In genomic region chr14:81400852-81401251, GRCh38 we compare ENCODE assay signal across 8 cellular contexts. TPM values are rescaled to one million over a fixed set of nuclear protein-coding genes. Genes with fewer than 3 reads are reported as not detected.
DNase-seq lines count a peak whose midpoint lies in the region; ATAC-seq, FAIRE-seq and TF ChIP-seq lines count a peak whose summit lies in the region.

No MANE protein-coding gene starts in this region.

- peaks cover 27% of the 10 kb centered on the region for H3K27me3 Mint-ChIP-seq in activated T-cell treated with anti-CD3 and anti-CD28 coated beads, Interleukin-2, amount 50 U/mL, for 72 hours (ENCODE audit: low read depth)

- H3K9me3 Mint-ChIP-seq in activated T-cell treated with anti-CD3 and anti-CD28 coated beads, Interleukin-2, amount 50 U/mL, for 72 hours = no peaks in the 10 kb centered on the region

- H3K4me1 ChIP-seq in Karpas-422 (ENCODE audit: low read length) = no peaks in the 10 kb centered on the region

- FAIRE-seq in urothelium cell line (lab: Jason Lieb, UNC) = peak; percentile 74
- FAIRE-seq in frontal cortex (lab: Jason Lieb, UNC) = no peak

- no peak for TF ChIP-seq POLR2A in GM18505 (IDR thresholded peaks at IDR 0.05; ENCODE audit: borderline replicate concordance, extremely low read depth, insufficient read depth, insufficient read length)

- H4K20me1 ChIP-seq in Karpas-422 (ENCODE audit: insufficient read depth, low read depth, low read length) = no peaks in the 10 kb centered on the region

- no peak overlapping the region for H3K27ac ChIP-seq in Karpas-422 (ENCODE audit: low read length)

- no peak overlapping the region for H3K4me2 ChIP-seq in Karpas-422 (ENCODE audit: low read depth, low read length, poor library complexity, severe bottlenecking)

- no peaks in the 10 kb centered on the region for H3K9me3 ChIP-seq in Karpas-422 (ENCODE audit: low read length)

- peaks cover 26% of the 10 kb centered on the region for H3K4me1 Mint-ChIP-seq in activated T-cell treated with anti-CD3 and anti-CD28 coated beads, Interleukin-2, amount 50 U/mL, for 72 hours (ENCODE audit: low read depth)

- H3K36me3 Mint-ChIP-seq in activated T-cell treated with anti-CD3 and anti-CD28 coated beads, Interleukin-2, amount 50 U/mL, for 72 hours (ENCODE audit: insufficient read depth in 2 of 2) = no peaks in the 10 kb centered on the region

- H3K9ac ChIP-seq in Karpas-422 (ENCODE audit: low read length) = no peak overlapping the region

- H3K27ac Mint-ChIP-seq in activated T-cell treated with anti-CD3 and anti-CD28 coated beads, Interleukin-2, amount 50 U/mL, for 72 hours = peak overlapping the region; percentile 81

- no peaks in the 10 kb centered on the region for H3K9me2 ChIP-seq in Karpas-422 (replicated peaks; ENCODE audit: insufficient read depth, low read length)

- H2AFZ ChIP-seq in Karpas-422 (ENCODE audit: low read length) = no peak overlapping the region

- H3K36me3 ChIP-seq in Karpas-422 (ENCODE audit: insufficient read depth, low read length) = no peaks in the 10 kb centered on the region

- H3K4me3 Mint-ChIP-seq in activated T-cell treated with anti-CD3 and anti-CD28 coated beads, Interleukin-2, amount 50 U/mL, for 72 hours = peak overlapping the region in 1 of 2 donors; percentile 61

- no peaks in the 10 kb centered on the region for H3K79me2 ChIP-seq in Karpas-422 (ENCODE audit: low read length)

- H3K4me3 ChIP-seq in Karpas-422 (ENCODE audit: low read length) = no peak overlapping the region

- peak; percentile 88 for DNase-seq in AG20443 (ENCODE audit: low spot score)
- DNase-seq in HK-2 (ENCODE audit: unreplicated experiment) = peak; percentile 64
- DNase-seq in activated T-cell treated with anti-CD3 and anti-CD28 coated beads, Interleukin-2, amount 50 U/mL, for 72 hours = peak; percentile 34 to 47
- peak; percentile 84 for DNase-seq in islet precursor cell
- peak; percentile 67 for DNase-seq in urothelium cell line (ENCODE audit: low spot score)
- no peak for DNase-seq in frontal cortex (ENCODE audit: low spot score in 2 of 2)
- DNase-seq in Karpas-422 = no peak

- H3K27me3 ChIP-seq in Karpas-422 (ENCODE audit: low read length) = no peaks in the 10 kb centered on the region; the same call in 1 of the 2 replicates

- ATAC-seq in activated T-cell treated with anti-CD3 and anti-CD28 coated beads, Interleukin-2, amount 50 U/mL, for 72 hours (replicated peaks in 1 of 2) = peak; percentile 59 to 63
- ATAC-seq in GM18505 (IDR thresholded peaks at IDR 0.05; ENCODE audit: unreplicated experiment) = no peak

RNA-seq across cellular contexts. Expression of gene STON2, which starts 0.7 kb away (rescaled TPM):
- total RNA-seq in activated T-cell treated with anti-CD3 and anti-CD28 coated beads, Interleukin-2, amount 50 U/mL, for 72 hours = under 1 TPM; 0.10 to 0.12 TPM
- 19.2 TPM for total RNA-seq in frontal cortex
- not detected in 2 replicates for total RNA-seq in Karpas-422 (2014; rRNA removed; shearing (Covaris generic); ENCODE audit: low replicate concordance)

Comparison
In these comparisons a context has a peak if more than half of its experiments do, and no peak if none do; other contexts are left out.
1. DNase-seq: peak in AG20443 (single experiment), HK-2 (single experiment), activated T-cell treated with anti-CD3 and anti-CD28 coated beads, Interleukin-2, amount 50 U/mL, for 72 hours (2 of 2), islet precursor cell (single experiment) and urothelium cell line (single experiment); none in frontal cortex (0 of 2) and Karpas-422 (single experiment).
2. RNA of gene STON2, which starts 0.7 kb away (total RNA-seq): 19.2 TPM in frontal cortex (single experiment); 0.10 to 0.12 TPM in activated T-cell treated with anti-CD3 and anti-CD28 coated beads, Interleukin-2, amount 50 U/mL, for 72 hours and not detected in Karpas-422; every median in the first group is over 10 times any median in the second.